ENCODE assay signal across 19 cellular contexts in the genomic region with DNA sequence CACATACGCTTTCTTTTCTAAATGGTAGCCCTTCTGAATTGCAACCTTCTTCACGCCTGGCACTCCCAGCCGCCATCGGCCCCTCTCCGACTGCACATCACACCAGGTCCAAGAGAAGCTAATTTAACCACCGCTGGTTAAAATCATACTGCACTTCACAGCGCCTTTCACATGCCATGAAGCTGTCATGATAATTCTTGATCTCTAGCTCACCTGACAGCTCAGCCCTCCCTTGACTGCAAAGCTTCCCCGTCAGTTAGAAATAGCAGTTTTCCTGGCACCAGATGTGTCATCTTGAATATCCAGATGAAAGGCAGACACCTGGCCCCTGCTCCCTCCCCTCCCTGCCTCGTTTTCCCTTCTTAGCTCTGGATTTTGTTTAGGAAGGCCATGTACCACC.
A peak's percentile ranks its signal among the peaks of the same experiment; 100 is the strongest.
DNase-seq lines count a peak whose midpoint lies in the region; ATAC-seq, FAIRE-seq and TF ChIP-seq lines count a peak whose summit lies in the region.
"Had no signal": no experiment of that assay in that cellular context is flagged by ENCODE, and none has a peak within 500 bp of the region (broad histone marks: within the 10 kb centered on the region; RNA-seq: fewer than 3 reads in every experiment).

No MANE protein-coding gene starts in this region.

- H3K36me3 Mint-ChIP-seq in neural progenitor cell = no peaks in the 10 kb centered on the region

- CTCF ChIA-PET in H1 (lab: Charles Lee; ENCODE audit: partially characterized antibody) = interaction anchor here (1.2 kb wide), 1 partner anchor 490 kb away, joined by 4 read pairs; no protein-coding TSS in a partner anchor

- no peak overlapping the region for H2BK12ac ChIP-seq in H1 (ENCODE audit: low read depth, low read length)

- H3K23me2 ChIP-seq in H1 (ENCODE audit: low read depth, low read length) = no peaks in the 10 kb centered on the region

- H3K23ac ChIP-seq in H1 (ENCODE audit: insufficient read length) = no peak overlapping the region

- 0 out of 2 replicates have a peak overlapping the region, but pooled peaks have one; percentile 89 for H2BK15ac ChIP-seq in H1 (ENCODE audit: low read length)

- POLR2A ChIA-PET in H1 (lab: Charles Lee; ENCODE audit: partially characterized antibody) = no interaction called here

- no peak overlapping the region for H2BK5ac ChIP-seq in H1 (ENCODE audit: low read depth, low read length)

- H3K27ac ChIP-seq in H1 (ENCODE audit: low read depth, low read length) = no peak overlapping the region
- H3K27ac ChIP-seq in neural progenitor cell = no peak overlapping the region
- H3K27ac ChIP-seq: KMS-11 had no signal

- no peak overlapping the region for H3K4ac ChIP-seq in H1 (replicated peaks; ENCODE audit: insufficient read length, low read depth, low read length)

- no peaks in the 10 kb centered on the region for H3K9me3 Mint-ChIP-seq in neural progenitor cell

- H2AFZ ChIP-seq in H1 (ENCODE audit: low read length) = no peak overlapping the region
- no peak overlapping the region for H2AFZ ChIP-seq in neural progenitor cell (replicated peaks)

- no peak for TF ChIP-seq POLR2A in H1 (IDR thresholded peaks at IDR 0.05; ENCODE audit: control extremely low read depth in 1 of 2, low read depth in 2 of 2, low read length in 2 of 2)

- H3K27me3 ChIP-seq in H1 (replicated peaks in 1 of 4; ENCODE audit: control insufficient read depth in 3 of 4, extremely low read depth in 1 of 4, insufficient read depth in 3 of 4, low read length in 3 of 4) = no peaks in the 10 kb centered on the region
- H3K27me3 ChIP-seq in neural progenitor cell = no peaks in the 10 kb centered on the region

- H3K27me3 Mint-ChIP-seq in neural progenitor cell (ENCODE audit: insufficient read depth, low read depth) = peaks cover 3% of the 10 kb centered on the region

- H3K4me3 Mint-ChIP-seq in neural progenitor cell = no peak overlapping the region
- H3K4me3 Mint-ChIP-seq: B cell had no signal

- H3K36me3 ChIP-seq in H1 (ENCODE audit: control insufficient read depth in 2 of 4, insufficient read depth in 4 of 4, low read length in 3 of 4) = no peaks in the 10 kb centered on the region
- no peaks in the 10 kb centered on the region for H3K36me3 ChIP-seq in neural progenitor cell

- H3K4me2 ChIP-seq in H1 (ENCODE audit: insufficient read depth in 1 of 2, low read depth in 2 of 2, low read length in 2 of 2) (no peak overlapping the region), neural progenitor cell (peak overlapping the region; percentile 59)
- H3K4me2 ChIP-seq: KMS-11 had no signal

- H3K4me1 Mint-ChIP-seq in neural progenitor cell = peaks cover 43% of the 10 kb centered on the region
- H3K4me1 Mint-ChIP-seq: B cell had no signal

- ATAC-seq in left ventricle myocardium superior = peak; percentile 94
- ATAC-seq: PC-3 had no signal

- H3K79me2 ChIP-seq in H1 (ENCODE audit: control insufficient read depth in 1 of 2, insufficient read depth in 2 of 2, low read length in 2 of 2) = no peaks in the 10 kb centered on the region
- H3K79me2 ChIP-seq in neural progenitor cell (ENCODE audit: low read depth) = no peaks in the 10 kb centered on the region

- H3K9me3 ChIP-seq in H1 (ENCODE audit: insufficient read depth in 2 of 2, low read depth in 1 of 2, low read length in 1 of 2) (no peaks in the 10 kb centered on the region), neural progenitor cell (ENCODE audit: low read depth) (no peaks in the 10 kb centered on the region)

- peaks cover 7 to 20% (median 11%) of the 10 kb centered on the region in 4 experiments; a peak in 6 of 7 replicates for H3K4me1 ChIP-seq in H1 (replicated peaks in 1 of 4; ENCODE audit: control insufficient read depth in 3 of 4, insufficient read depth in 4 of 4, low read length in 3 of 4)
- H3K4me1 ChIP-seq in neural progenitor cell = peaks cover 46% of the 10 kb centered on the region

- TF ChIP-seq EP300 in H1 (IDR thresholded peaks at IDR 0.05; ENCODE audit: borderline replicate concordance in 1 of 2, low read depth in 2 of 2, low read length in 2 of 2) = no peak

- H2BK20ac ChIP-seq in H1 (ENCODE audit: low read length) = no peak overlapping the region

- TF ChIP-seq CTCF in H1 (IDR thresholded peaks at IDR 0.05; ENCODE audit: control extremely low read depth in 1 of 3, insufficient read depth in 1 of 3, low read depth in 1 of 3, low read length in 3 of 3) = no peak
- TF ChIP-seq CTCF in neural progenitor cell (IDR thresholded peaks at IDR 0.05) = no peak

- H3K9ac ChIP-seq in H1 (replicated peaks in 1 of 4; ENCODE audit: extremely low read depth in 1 of 4, low read depth in 3 of 4, low read length in 3 of 4) (no peak overlapping the region), neural progenitor cell (no peak overlapping the region)
- H3K9ac ChIP-seq: KMS-11 had no signal

- 88% methylated on average over 9 of the region's 9 CpGs; no CpG with 5 or more reads in 1 of the 2 experiments for WGBS in H1 (ENCODE audit: extremely low coverage in 1 of 2, insufficient coverage in 1 of 2, insufficient read length in 1 of 2, insufficient replicate concordance in 2 of 2, low coverage in 1 of 2, low lambda C conversion rate in 2 of 2, missing lambda C conversion rate in 1 of 2), 2 experiments

- no peak overlapping the region for H3K56ac ChIP-seq in H1 (replicated peaks; ENCODE audit: insufficient read length, low read depth, low read length)

- no peaks in the 10 kb centered on the region for H3K79me1 ChIP-seq in H1 (ENCODE audit: low read depth, low read length)

- H4K20me1 ChIP-seq in H1 (replicated peaks in 1 of 2; ENCODE audit: control insufficient read depth in 1 of 2, insufficient read depth in 2 of 2, low read length in 2 of 2) (no peaks in the 10 kb centered on the region), neural progenitor cell (ENCODE audit: low read depth) (no peaks in the 10 kb centered on the region)

- H3K18ac ChIP-seq in H1 (ENCODE audit: extremely low read depth, low read length) = no peak overlapping the region

- no peak overlapping the region for H4K91ac ChIP-seq in H1 (replicated peaks; ENCODE audit: insufficient read length, low read length)

- H3K27ac Mint-ChIP-seq in neural progenitor cell = no peak overlapping the region
- H3K27ac Mint-ChIP-seq: B cell had no signal

- no peak overlapping the region for H2BK120ac ChIP-seq in H1 (replicated peaks; ENCODE audit: low read depth, low read length)

- no peak overlapping the region for H4K5ac ChIP-seq in H1 (ENCODE audit: insufficient read length, low read depth, low read length)

- H3K4me3 ChIP-seq in H1 (ENCODE audit: extremely low read depth in 1 of 4, insufficient read depth in 2 of 4, low read depth in 3 of 4, low read length in 4 of 4) (no peak overlapping the region), neural progenitor cell (no peak overlapping the region)

- peaks cover 16% of the 10 kb centered on the region for H3F3A ChIP-seq in neural progenitor cell (ENCODE audit: low read depth)

- intact Hi-C loops in left ventricle myocardium superior (cut with micrococcal nuclease) = no loop called here

- H2AK5ac ChIP-seq in H1 (ENCODE audit: low read depth, low read length) = no peak overlapping the region; the same call in 1 of the 2 replicates

- FAIRE-seq in H1 (lab: Jason Lieb, UNC) = no peak

- DNase-seq in NCI-H69 (lab: John Stamatoyannopoulos, UW) (peak; percentile 35), H1 (ENCODE audit: low read depth in 1 of 2, low spot score in 2 of 2) (no peak), left ventricle myocardium superior (peak; percentile 54), neural progenitor cell (ENCODE audit: low spot score) (no peak), LoVo (ENCODE audit: low spot score) (no peak), foreskin melanocyte (no peak), GDM1 (lab: John Stamatoyannopoulos, UW) (no peak)
- no peak for DNase-seq in stimulated activated CD8-positive, alpha-beta memory T cell treated with anti-CD3 and anti-CD28 coated beads, Interleukin-4, amount 100 ng/mL, for 48 hours
- DNase-seq: DMS 273 treated with DMSO at 0.1 percent for 48 hours, DND-41, HCEC 1CT, NCI-H1417 treated with DMSO at 0.1 percent for 48 hours, NCI-H187 treated with DMSO at 0.1 percent for 48 hours, NCI-H2227 treated with DMSO at 0.1 percent for 48 hours, NCI-H524, PC-3, RPMI8226 had no signal

- no peak for TF ChIP-seq RAD21 in H1 (IDR thresholded peaks at IDR 0.05 in 1 of 2, conservative IDR thresholded peaks at IDR 0.05 in 1 of 2; ENCODE audit: low read depth in 2 of 2, low read length in 2 of 2)

- H4K8ac ChIP-seq in H1 (ENCODE audit: extremely low read depth, insufficient read depth, low read length) = no peak overlapping the region

- H3K14ac ChIP-seq in H1 (ENCODE audit: insufficient read length) = no peak overlapping the region

TF ChIP-seq in H1, 55 proteins besides CTCF, POLR2A, EP300 and RAD21:
- TF ChIP-seq KDM1A (IDR thresholded peaks at IDR 0.05; ENCODE audit: borderline replicate concordance, low read length) = no peak
- TF ChIP-seq PHF8 (conservative IDR thresholded peaks at IDR 0.05; ENCODE audit: low read depth, low read length) = no peak
- no peak for TF ChIP-seq MAX (IDR thresholded peaks at IDR 0.05)
- no peak for TF ChIP-seq GTF2F1 (IDR thresholded peaks at IDR 0.05; ENCODE audit: borderline replicate concordance, low read depth, low read length)
- TF ChIP-seq, protein P1, sequence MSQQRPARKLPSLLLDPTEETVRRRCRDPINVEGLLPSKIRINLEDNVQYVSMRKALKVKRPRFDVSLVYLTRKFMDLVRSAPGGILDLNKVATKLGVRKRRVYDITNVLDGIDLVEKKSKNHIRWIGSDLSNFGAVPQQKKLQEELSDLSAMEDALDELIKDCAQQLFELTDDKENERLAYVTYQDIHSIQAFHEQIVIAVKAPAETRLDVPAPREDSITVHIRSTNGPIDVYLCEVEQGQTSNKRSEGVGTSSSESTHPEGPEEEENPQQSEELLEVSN (IDR thresholded peaks at IDR 0.05) = no peak
- no peak for TF ChIP-seq CREB1 (IDR thresholded peaks at IDR 0.05)
- no peak for TF ChIP-seq BACH1 (IDR thresholded peaks at IDR 0.05; ENCODE audit: low read length)
- TF ChIP-seq SIRT6 (IDR thresholded peaks at IDR 0.05; ENCODE audit: low read length) = no peak

Comparison
In these comparisons a context has a peak if more than half of its experiments do, and no peak if none do; other contexts are left out.
1. DNase-seq: peak in NCI-H69 (single experiment) and left ventricle myocardium superior (single experiment); none in H1 (0 of 2), neural progenitor cell (single experiment), stimulated activated CD8-positive, alpha-beta memory T cell treated with anti-CD3 and anti-CD28 coated beads, Interleukin-4, amount 100 ng/mL, for 48 hours (single experiment), LoVo (single experiment), foreskin melanocyte (single experiment) and GDM1 (single experiment).